14 cellular contexts compared by ENCODE assay signal in the genomic region with DNA sequence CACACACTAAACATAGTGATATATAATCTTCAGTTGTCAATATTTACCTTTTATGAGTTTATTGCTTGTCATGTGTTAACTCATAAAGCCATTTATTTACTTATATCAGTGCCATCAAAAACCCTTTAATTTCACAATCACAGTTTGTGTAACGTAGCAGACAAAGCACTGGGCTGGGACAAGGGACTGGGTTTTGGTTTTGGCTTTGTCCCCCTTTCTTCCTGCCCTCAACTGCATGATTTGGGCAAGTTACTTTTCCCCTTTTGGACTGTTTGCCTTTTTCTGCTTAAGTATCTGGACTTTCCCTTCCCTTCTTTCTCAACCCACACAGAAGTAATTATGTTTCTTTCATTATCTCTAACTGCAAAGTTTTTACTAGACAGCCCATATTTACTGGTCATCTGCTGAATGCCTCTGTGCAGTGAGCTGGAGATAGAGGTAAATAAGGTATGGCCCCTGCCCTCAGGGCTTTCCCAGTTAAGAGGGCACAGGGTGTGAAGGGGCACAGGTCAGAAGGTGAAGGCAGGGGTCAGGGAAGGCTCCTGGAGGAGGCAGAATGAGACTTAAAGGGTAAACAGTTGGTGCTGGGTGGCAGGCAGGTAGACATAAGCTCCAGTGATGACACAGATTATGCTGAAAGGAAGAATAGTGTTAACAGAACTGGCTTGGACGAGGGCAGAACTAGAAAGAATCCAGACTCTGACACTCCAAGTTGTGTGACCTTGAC. TPM values are rescaled to one million over a fixed set of nuclear protein-coding genes. Genes with fewer than 3 reads are reported as not detected.
A peak's percentile ranks its signal among the peaks of the same experiment; 100 is the strongest.
DNase-seq lines count a peak whose midpoint lies in the region; ATAC-seq and TF ChIP-seq lines count a peak whose summit lies in the region.
"Had no signal": no experiment of that assay in that cellular context is flagged by ENCODE, and none has a peak within 500 bp of the region (broad histone marks: within the 10 kb centered on the region; RNA-seq: fewer than 3 reads in every experiment).

No MANE protein-coding gene starts in this region.

- BruUV-seq in Caco-2 (replicated peaks; lab: Mats Ljungman, UMichigan): no TSS peak

- H3K4me1 ChIP-seq in Caco-2: peaks cover 33% of the 10 kb centered on the region

- no peaks in the 10 kb centered on the region for H3K36me3 Mint-ChIP-seq in Caco-2 (ENCODE audit: insufficient read depth, unreplicated experiment)
- H3K36me3 Mint-ChIP-seq in activated naive CD8-positive, alpha-beta T cell treated with anti-CD3 and anti-CD28 coated beads, Interleukin-2, amount 50 U/mL, for 24 hours (ENCODE audit: low read depth): peaks cover 5% of the 10 kb centered on the region

- H3K27me3 Mint-ChIP-seq in Caco-2 (ENCODE audit: insufficient read depth, unreplicated experiment): no peaks in the 10 kb centered on the region
- no peaks in the 10 kb centered on the region for H3K27me3 Mint-ChIP-seq in activated naive CD8-positive, alpha-beta T cell treated with anti-CD3 and anti-CD28 coated beads, Interleukin-2, amount 50 U/mL, for 24 hours
- H3K27me3 Mint-ChIP-seq: CD8-positive, alpha-beta memory T cell; central memory CD8-positive, alpha-beta T cell had no signal

- H3K36me3 ChIP-seq in Caco-2 (ENCODE audit: control insufficient read depth, insufficient read depth, low read length): no peaks in the 10 kb centered on the region
- H3K36me3 ChIP-seq: gastroesophageal sphincter had no signal

- peak overlapping the region; percentile 27 for H3K27ac Mint-ChIP-seq in Caco-2 (ENCODE audit: unreplicated experiment)
- H3K27ac Mint-ChIP-seq in activated naive CD8-positive, alpha-beta T cell treated with anti-CD3 and anti-CD28 coated beads, Interleukin-2, amount 50 U/mL, for 24 hours: no peak overlapping the region

- DNase-seq in Caco-2: peak; percentile 59 to 73
- no peak for DNase-seq in activated naive CD8-positive, alpha-beta T cell treated with anti-CD3 and anti-CD28 coated beads, Interleukin-2, amount 50 U/mL, for 24 hours
- DNase-seq in GM10266 (ENCODE audit: extremely low spot score): no peak
- no peak for DNase-seq in left cardiac atrium
- DNase-seq in NCI-H526 (lab: John Stamatoyannopoulos, UW): no peak
- DNase-seq in NCI-H748 (lab: John Stamatoyannopoulos, UW; ENCODE audit: unreplicated experiment): no peak
- DNase-seq: CD8-positive, alpha-beta memory T cell; NCI-H1694 had no signal

- H3K4me3 ChIP-seq in Caco-2 (ENCODE audit: low read depth, low read length): no peak overlapping the region
- H3K4me3 ChIP-seq: gastroesophageal sphincter, lung had no signal

- H3K4me1 Mint-ChIP-seq in Caco-2 (ENCODE audit: low read depth, unreplicated experiment): peaks cover 28% of the 10 kb centered on the region
- peaks cover 33% of the 10 kb centered on the region for H3K4me1 Mint-ChIP-seq in activated naive CD8-positive, alpha-beta T cell treated with anti-CD3 and anti-CD28 coated beads, Interleukin-2, amount 50 U/mL, for 24 hours

- POLR2A ChIA-PET in Caco-2 (lab: Charles Lee): no interaction called here

- ATAC-seq in GM19035 (IDR thresholded peaks at IDR 0.05; ENCODE audit: unreplicated experiment) (peak; percentile 55), HG02981 (IDR thresholded peaks at IDR 0.05; ENCODE audit: unreplicated experiment) (peak; percentile 41), left cardiac atrium (no peak)
- peak; percentile 61 for ATAC-seq in activated naive CD8-positive, alpha-beta T cell treated with anti-CD3 and anti-CD28 coated beads, Interleukin-2, amount 50 U/mL, for 24 hours
- ATAC-seq: gastroesophageal sphincter, sciatic nerve had no signal

- TF ChIP-seq CTCF in Caco-2 (IDR thresholded peaks at IDR 0.05; ENCODE audit: insufficient read depth in 1 of 2, low read depth in 1 of 2, low read length in 1 of 2, severe bottlenecking in 1 of 2, unreplicated experiment in 1 of 2) (no peak), GM10266 (IDR thresholded peaks at IDR 0.05; ENCODE audit: control insufficient read depth, insufficient read depth, low read depth, missing control alignments) (no peak)

- CTCF ChIA-PET in Caco-2 (lab: Charles Lee): interaction anchor here (0.6 kb wide), 1 partner anchor 34 kb away, joined by 3 read pairs; no protein-coding TSS in a partner anchor

- intact Hi-C loops in Caco-2 (cut with micrococcal nuclease; ENCODE audit: unreplicated experiment) (loop anchor here (1.0 to 5.0 kb wide), 5 partner anchors 79 to 254 kb away; no protein-coding TSS in a partner anchor), left cardiac atrium (cut with DNase I) (no loop called here)

- peak overlapping the region; percentile 4 for H3K4me3 Mint-ChIP-seq in Caco-2 (ENCODE audit: unreplicated experiment)
- H3K4me3 Mint-ChIP-seq in activated naive CD8-positive, alpha-beta T cell treated with anti-CD3 and anti-CD28 coated beads, Interleukin-2, amount 50 U/mL, for 24 hours: no peak overlapping the region
- H3K4me3 Mint-ChIP-seq: central memory CD8-positive, alpha-beta T cell had no signal

- no peaks in the 10 kb centered on the region for H3K9me3 Mint-ChIP-seq in Caco-2 (ENCODE audit: unreplicated experiment)
- H3K9me3 Mint-ChIP-seq in activated naive CD8-positive, alpha-beta T cell treated with anti-CD3 and anti-CD28 coated beads, Interleukin-2, amount 50 U/mL, for 24 hours: no peaks in the 10 kb centered on the region
- H3K9me3 Mint-ChIP-seq: CD8-positive, alpha-beta memory T cell; central memory CD8-positive, alpha-beta T cell had no signal

- H3K27me3 ChIP-seq in Caco-2 (replicated peaks; ENCODE audit: control insufficient read depth, insufficient read depth, low read length): no peaks in the 10 kb centered on the region
- H3K27me3 ChIP-seq: gastroesophageal sphincter had no signal

- H3K9me3 ChIP-seq in Caco-2: no peaks in the 10 kb centered on the region
- H3K9me3 ChIP-seq: gastroesophageal sphincter had no signal

RNA-seq across cellular contexts. Expression of gene NR3C1, which starts 14.8 kb away (rescaled TPM):
- total RNA-seq in Caco-2 (2022): 15.4 and 17.5 TPM in 2 replicates
- 10 to 100 TPM; 39.0 to 51.7 TPM for total RNA-seq in left cardiac atrium

Comparison
In these comparisons a context has a peak if more than half of its experiments do, and no peak if none do; other contexts are left out.
1. DNase-seq: peak in Caco-2 (2 of 2); none in activated naive CD8-positive, alpha-beta T cell treated with anti-CD3 and anti-CD28 coated beads, Interleukin-2, amount 50 U/mL, for 24 hours (single experiment), GM10266 (single experiment), left cardiac atrium (single experiment), NCI-H526 (0 of 2) and NCI-H748 (single experiment).
2. ATAC-seq: peak in GM19035 (single experiment), HG02981 (single experiment) and activated naive CD8-positive, alpha-beta T cell treated with anti-CD3 and anti-CD28 coated beads, Interleukin-2, amount 50 U/mL, for 24 hours (single experiment); none in left cardiac atrium (0 of 2).